In genomic region chr2:207930747-207931146, GRCh38 we compare ENCODE assay signal across 1 cellular context.
TF ChIP-seq lines count a peak whose summit lies in the region.

No MANE protein-coding gene starts in this region.

TF ChIP-seq in HEK293, 187 proteins besides CTCF, POLR2A, EP300 and RAD21 (continued from another document and continues in another):
- no peak for TF ChIP-seq ATF2 (tag by site-specific recombination; IDR thresholded peaks at IDR 0.05; ENCODE audit: low read depth)
- no peak for TF ChIP-seq ZNF416 (tag by site-specific recombination; IDR thresholded peaks at IDR 0.05)
- no peak for TF ChIP-seq ZNF518A (tag by site-specific recombination; conservative IDR thresholded peaks at IDR 0.05; ENCODE audit: low read depth)
- 0 out of 2 replicates have a peak, but pooled peaks have one; percentile 21 for TF ChIP-seq ZNF660 (tag by site-specific recombination; IDR thresholded peaks at IDR 0.05)
- TF ChIP-seq HOXD13 (CRISPR knock-in tag; IDR thresholded peaks at IDR 0.05; ENCODE audit: borderline replicate concordance): no peak
- peak; percentile 60 for TF ChIP-seq ZNF2 (tag by site-specific recombination; IDR thresholded peaks at IDR 0.05)
- no peak for TF ChIP-seq ZNF623 (tag by site-specific recombination; IDR thresholded peaks at IDR 0.05)
- TF ChIP-seq PRDM2 (tag by site-specific recombination; IDR thresholded peaks at IDR 0.05; ENCODE audit: borderline replicate concordance): no peak
- TF ChIP-seq SALL2 (tag by site-specific recombination; IDR thresholded peaks at IDR 0.05; ENCODE audit: borderline replicate concordance): no peak
- no peak for TF ChIP-seq ZNF677 (tag by site-specific recombination; IDR thresholded peaks at IDR 0.05)
- TF ChIP-seq ZNF626 (tag by site-specific recombination; IDR thresholded peaks at IDR 0.05): no peak
- 0 out of 2 replicates have a peak, but pooled peaks have one; percentile 31 for TF ChIP-seq PATZ1 (tag by site-specific recombination; IDR thresholded peaks at IDR 0.05)
- no peak for TF ChIP-seq ZNF114 (tag by site-specific recombination; IDR thresholded peaks at IDR 0.05)
- TF ChIP-seq ZNF692 (tag by site-specific recombination; IDR thresholded peaks at IDR 0.05): 0 out of 2 replicates have a peak, but pooled peaks have one; percentile 43
- TF ChIP-seq ZBTB1 (tag by site-specific recombination; IDR thresholded peaks at IDR 0.05): no peak
- peak; percentile 43; the same call in 1 of the 2 replicates for TF ChIP-seq ZNF561 (tag by site-specific recombination; IDR thresholded peaks at IDR 0.05; ENCODE audit: borderline replicate concordance)
- TF ChIP-seq ZNF664 (tag by site-specific recombination; IDR thresholded peaks at IDR 0.05): no peak
- TF ChIP-seq ZNF394 (tag by site-specific recombination; IDR thresholded peaks at IDR 0.05; ENCODE audit: borderline replicate concordance): no peak; the same call in 1 of the 2 replicates
- 0 out of 2 replicates have a peak, but pooled peaks have one; percentile 18 for TF ChIP-seq REST (tag by site-specific recombination; IDR thresholded peaks at IDR 0.05)
- TF ChIP-seq ZNF624 (tag by site-specific recombination; IDR thresholded peaks at IDR 0.05): no peak
- TF ChIP-seq ZNF274 (IDR thresholded peaks at IDR 0.05; ENCODE audit: low read length): no peak
- TF ChIP-seq ZNF274 (tag by site-specific recombination; IDR thresholded peaks at IDR 0.05; ENCODE audit: borderline replicate concordance): no peak
- 0 out of 2 replicates have a peak, but pooled peaks have one; percentile 22 for TF ChIP-seq ZSCAN16 (tag by site-specific recombination; IDR thresholded peaks at IDR 0.05)
- TF ChIP-seq ZFP41 (tag by site-specific recombination; IDR thresholded peaks at IDR 0.05; ENCODE audit: borderline replicate concordance): no peak
- TF ChIP-seq ZSCAN18 (tag by site-specific recombination; IDR thresholded peaks at IDR 0.05): no peak
- no peak for TF ChIP-seq HIC1 (tag by site-specific recombination; IDR thresholded peaks at IDR 0.05)
- TF ChIP-seq ZNF433 (tag by site-specific recombination; IDR thresholded peaks at IDR 0.05; ENCODE audit: low read depth): no peak
- TF ChIP-seq ZSCAN30 (tag by site-specific recombination; IDR thresholded peaks at IDR 0.05): peak; percentile 49; the same call in 1 of the 2 replicates
- TF ChIP-seq ZNF138 (tag by site-specific recombination; IDR thresholded peaks at IDR 0.05; ENCODE audit: borderline replicate concordance): no peak
- no peak for TF ChIP-seq ZNF785 (tag by site-specific recombination; IDR thresholded peaks at IDR 0.05)
- TF ChIP-seq ZNF24 (tag by site-specific recombination; IDR thresholded peaks at IDR 0.05): 0 out of 2 replicates have a peak, but pooled peaks have one; percentile 26
- TF ChIP-seq ZSCAN23 (tag by site-specific recombination; IDR thresholded peaks at IDR 0.05): no peak
